In genomic region chrX:153863251-153863991, GRCh38 we compare ENCODE assay signal across 26 cellular contexts. TPM values are rescaled to one million over a fixed set of nuclear protein-coding genes. Genes with fewer than 3 reads are reported as not detected.
"Had no signal": no experiment of that assay in that cellular context is flagged by ENCODE, and none has a peak within 500 bp of the region (broad histone marks: within the 10 kb centered on the region; RNA-seq: fewer than 3 reads in every experiment).

No MANE protein-coding gene starts in this region.

- H3K4me3 ChIP-seq: colonic mucosa, suprapubic skin, vagina had no signal

- H3K4me1 ChIP-seq: colonic mucosa, foreskin keratinocyte, parathyroid adenoma, suprapubic skin, vagina had no signal

- H3K27ac Mint-ChIP-seq: naive thymus-derived CD4-positive, alpha-beta T cell; stimulated activated naive CD8-positive, alpha-beta T cell treated with anti-CD3 and anti-CD28 coated beads, Interleukin-15, Interleukin-2, amounts not matched to agents 100 ng/mL and 50 ng/mL, for 24 hours had no signal

- H3K27ac ChIP-seq: brain microvascular endothelial cell, colonic mucosa, foreskin keratinocyte, neutrophil, parathyroid adenoma, suprapubic skin, vagina had no signal

- H3K36me3 Mint-ChIP-seq: naive thymus-derived CD4-positive, alpha-beta T cell had no signal

- H3K9me3 ChIP-seq: colonic mucosa, neutrophil, suprapubic skin, vagina had no signal

- H3K27me3 Mint-ChIP-seq: stimulated activated naive CD8-positive, alpha-beta T cell treated with anti-CD3 and anti-CD28 coated beads, Interleukin-15, Interleukin-2, amounts not matched to agents 100 ng/mL and 50 ng/mL, for 24 hours had no signal

- DNase-seq: activated CD4-positive, alpha-beta T cell treated with anti-CD3 and anti-CD28 coated beads, Interleukin-2, amount 50 U/mL, for 1 hour; activated CD4-positive, CD25-positive, alpha-beta regulatory T cell treated with anti-CD3 and anti-CD28 coated beads, Interleukin-2, amount 50 U/mL, for 72 hours; activated CD8-positive, alpha-beta memory T cell treated with anti-CD3 and anti-CD28 coated beads, Interleukin-2, amount 50 U/mL, for 4 hours; activated effector memory CD4-positive, alpha-beta T cell treated with Interleukin-2 at 50 U/mL for 16 hours; activated naive CD4-positive, alpha-beta T cell treated with anti-CD3 and anti-CD28 coated beads, Interleukin-2, amount 50 U/mL, for 16 hours; aorta; brain microvascular endothelial cell; central memory CD4-positive, alpha-beta T cell; colonic mucosa; foreskin keratinocyte; hippocampal formation; left cardiac atrium; mesenchymal stem cell; naive thymus-derived CD4-positive, alpha-beta T cell; retina; stimulated activated CD4-positive, alpha-beta T cell treated with anti-CD3 and anti-CD28 coated beads, Interleukin-12 subunit alpha, Interleukin-12 subunit beta, amount 100 ng/mL, for 4 hours; stimulated activated CD4-positive, alpha-beta T cell treated with anti-CD3 and anti-CD28 coated beads, Interleukin-1b, Interleukin-23, amount 100 ng/mL, for 48 hours; T-helper 9 cell; trophoblast cell had no signal

- H3K4me3 Mint-ChIP-seq: naive thymus-derived CD4-positive, alpha-beta T cell; stimulated activated naive CD8-positive, alpha-beta T cell treated with anti-CD3 and anti-CD28 coated beads, Interleukin-15, Interleukin-2, amounts not matched to agents 100 ng/mL and 50 ng/mL, for 24 hours had no signal

- H3K36me3 ChIP-seq: brain microvascular endothelial cell, colonic mucosa, neutrophil, suprapubic skin, vagina had no signal

- FAIRE-seq: islet of Langerhans had no signal

- ATAC-seq: foreskin keratinocyte; left cardiac atrium; naive thymus-derived CD4-positive, alpha-beta T cell had no signal

- H3K27me3 ChIP-seq: brain microvascular endothelial cell, foreskin keratinocyte, neutrophil, vagina had no signal

- H3K9me3 Mint-ChIP-seq: naive thymus-derived CD4-positive, alpha-beta T cell; stimulated activated naive CD8-positive, alpha-beta T cell treated with anti-CD3 and anti-CD28 coated beads, Interleukin-15, Interleukin-2, amounts not matched to agents 100 ng/mL and 50 ng/mL, for 24 hours had no signal

RNA-seq across cellular contexts. Expression of gene AVPR2, which starts 41.1 kb away (rescaled TPM):
- total RNA-seq: fibroblast of lung, foreskin keratinocyte had no signal
- polyA plus RNA-seq: fibroblast of lung; foreskin keratinocyte; naive thymus-derived CD4-positive, alpha-beta T cell had no signal
